ENCODE assay signal across 1 cellular context in the genomic region with DNA sequence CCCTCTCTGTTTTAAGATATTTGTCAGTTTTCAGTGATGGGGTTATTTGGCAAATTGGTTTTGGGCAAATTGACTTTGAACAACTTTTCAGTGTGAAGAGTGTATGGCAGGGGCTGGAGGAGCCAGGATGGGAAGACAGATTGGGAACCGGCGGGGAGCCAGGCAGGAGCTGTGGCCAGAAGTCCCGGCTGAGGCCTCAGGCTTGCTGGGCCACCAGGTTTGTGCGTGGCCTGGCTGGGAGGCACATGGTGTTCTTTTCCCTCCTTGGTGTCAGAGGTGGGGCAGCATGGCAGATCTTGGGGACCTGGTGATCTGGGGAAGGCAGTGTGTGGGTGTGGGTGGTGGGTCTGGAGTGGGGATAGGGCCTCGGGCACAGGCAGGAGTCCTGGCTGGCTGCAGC.
TF ChIP-seq lines count a peak whose summit lies in the region.

No MANE protein-coding gene starts in this region.

TF ChIP-seq in A549, 52 proteins besides CTCF, POLR2A, EP300 and RAD21 (continued from another document):
- no peak for TF ChIP-seq NPAS2 (CRISPR knock-in tag; IDR thresholded peaks at IDR 0.05; ENCODE audit: borderline replicate concordance)
- no peak for TF ChIP-seq NR3C1 (IDR thresholded peaks at IDR 0.05)
- no peak for TF ChIP-seq HOXB5 (CRISPR knock-in tag; IDR thresholded peaks at IDR 0.05)
- TF ChIP-seq CHD4 (IDR thresholded peaks at IDR 0.05; ENCODE audit: borderline replicate concordance): no peak
- no peak for TF ChIP-seq MYC (IDR thresholded peaks at IDR 0.05; ENCODE audit: borderline replicate concordance, low read length)
- TF ChIP-seq RNF2 (IDR thresholded peaks at IDR 0.05; ENCODE audit: borderline replicate concordance, low read depth): no peak
- TF ChIP-seq KDM1A (IDR thresholded peaks at IDR 0.05; ENCODE audit: low read depth): no peak
TF ChIP-seq in A549: peak in this region for 0.
